Comparison of ENCODE assay signal across 26 cellular contexts in the genomic region with DNA sequence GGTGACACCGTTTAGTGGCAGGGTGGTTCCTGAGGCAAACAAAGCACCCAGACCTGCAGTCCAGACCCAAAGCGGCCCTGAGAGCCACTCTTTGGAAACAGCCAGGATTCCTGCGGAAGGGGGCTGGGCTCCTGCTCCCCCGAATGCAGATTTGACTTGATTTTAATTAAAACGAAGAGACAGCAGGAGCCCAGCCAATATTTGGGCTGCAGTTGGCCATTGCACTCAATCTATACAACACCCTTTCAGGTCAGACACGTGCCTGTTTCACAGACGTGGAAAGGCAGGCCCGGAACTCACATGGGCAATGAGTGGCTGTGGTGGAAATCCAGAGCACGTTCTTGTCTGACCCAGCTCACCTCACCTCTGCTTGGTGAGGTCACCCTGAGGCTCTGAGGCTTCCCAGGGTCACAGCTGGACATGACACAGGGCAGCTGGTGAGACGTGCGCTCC.
A peak's percentile ranks its signal among the peaks of the same experiment; 100 is the strongest.
DNase-seq lines count a peak whose midpoint lies in the region; ATAC-seq and TF ChIP-seq lines count a peak whose summit lies in the region.
"Had no signal": no experiment of that assay in that cellular context is flagged by ENCODE, and none has a peak within 500 bp of the region (broad histone marks: within the 10 kb centered on the region; RNA-seq: fewer than 3 reads in every experiment).

No MANE protein-coding gene starts in this region.

- H2BK120ac ChIP-seq in H9 (ENCODE audit: low read depth, low read length, poor library complexity, severe bottlenecking), result no peak overlapping the region

- H3K4me1 ChIP-seq in H9 (ENCODE audit: insufficient read depth, low read length) (peaks cover 8% of the 10 kb centered on the region; the same call in 1 of the 2 replicates), endodermal cell (ENCODE audit: control insufficient read depth, insufficient read depth, low read length) (no peaks in the 10 kb centered on the region)
- H3K4me1 ChIP-seq: right lobe of liver, thyroid gland had no signal

- H3K27ac ChIP-seq in H9 (ENCODE audit: insufficient read length, low read depth, low read length) (no peak overlapping the region), endodermal cell (ENCODE audit: low read depth, low read length) (no peak overlapping the region)
- H3K27ac ChIP-seq: right lobe of liver, thyroid gland had no signal

- DNase-seq in D341Med (ENCODE audit: low spot score) (peak; percentile 1), H9 (peak; percentile 31), endodermal cell (peak; percentile 49), neural crest cell (ENCODE audit: low read depth, low spot score) (no peak), NCI-H2029 (lab: John Stamatoyannopoulos, UW) (no peak)
- DNase-seq: ACHN; activated naive CD4-positive, alpha-beta T cell treated with anti-CD3 and anti-CD28 coated beads for 36 hours; CD4-positive, alpha-beta memory T cell; cerebellar nuclear complex; DMS 273 treated with DMSO at 0.1 percent for 48 hours; EL; foreskin melanocyte; left colon; NCI-H146; NCI-H510A; SK-N-SH; stimulated activated CD4-positive, alpha-beta T cell treated with anti-CD3 and anti-CD28 coated beads, Interleukin-4, amount 100 ng/mL, for 1 hour; thyroid gland had no signal

- peak overlapping the region; percentile 45 for H3K14ac ChIP-seq in H9 (ENCODE audit: insufficient read depth, low read length)

- no peak overlapping the region for H3K4ac ChIP-seq in H9 (ENCODE audit: low read depth, low read length)

- TF ChIP-seq CTCF in H9 (conservative IDR thresholded peaks at IDR 0.05) (no peak), endodermal cell (conservative IDR thresholded peaks at IDR 0.05) (no peak), neural crest cell (conservative IDR thresholded peaks at IDR 0.05) (no peak)

- H3K36me3 Mint-ChIP-seq in H9 (ENCODE audit: insufficient read depth in 1 of 3, low read depth in 3 of 3) (peaks cover 0 to 5% (median 5%) of the 10 kb centered on the region in 3 experiments; a peak in 4 of 7 replicates), endodermal cell (ENCODE audit: low read depth) (no peaks in the 10 kb centered on the region), neural crest cell (ENCODE audit: low read depth) (no peaks in the 10 kb centered on the region)
- H3K36me3 Mint-ChIP-seq: CD4-positive, alpha-beta memory T cell; memory B cell had no signal

- peak overlapping the region; percentile 32 for H3K4me2 ChIP-seq in H9 (ENCODE audit: insufficient read depth, insufficient read length, low read length)
- H3K4me2 ChIP-seq: SK-N-SH had no signal

- H3K18ac ChIP-seq in H9 (ENCODE audit: insufficient read length, low read depth, low read length), result peak overlapping the region; percentile 7

- no peak overlapping the region for H3K9ac ChIP-seq in H9 (ENCODE audit: extremely low read depth, insufficient read length, low read length)
- H3K9ac ChIP-seq in endodermal cell (ENCODE audit: extremely low read depth, low read length, poor library complexity, severe bottlenecking), result no peak overlapping the region
- H3K9ac ChIP-seq: SK-N-SH had no signal

- no peak overlapping the region for H2BK12ac ChIP-seq in H9 (ENCODE audit: insufficient read length, low read depth, low read length)

- H4K5ac ChIP-seq in H9 (ENCODE audit: insufficient read length, low read depth, low read length), result no peak overlapping the region

- H3K79me2 ChIP-seq in H9 (ENCODE audit: insufficient read depth, low read length), result no peaks in the 10 kb centered on the region

- no peak overlapping the region for H3K56ac ChIP-seq in H9 (ENCODE audit: insufficient read length, low read depth, low read length)

- H3T11ph ChIP-seq in H9 (ENCODE audit: low read length), result no peak overlapping the region

- H4K91ac ChIP-seq in H9 (ENCODE audit: insufficient read length, low read depth, low read length), result no peak overlapping the region

- H3K4me3 Mint-ChIP-seq in H9 (no peak overlapping the region; a peak in 1 of 5 replicates), endodermal cell (no peak overlapping the region), neural crest cell (no peak overlapping the region)
- H3K4me3 Mint-ChIP-seq: activated naive CD4-positive, alpha-beta T cell treated with anti-CD3 and anti-CD28 coated beads for 36 hours; B cell; brain; CD4-positive, alpha-beta memory T cell; memory B cell had no signal

- H3K9me3 ChIP-seq in H9 (ENCODE audit: control insufficient read depth, low read depth, low read length) (no peaks in the 10 kb centered on the region), endodermal cell (ENCODE audit: control insufficient read depth, low read length) (no peaks in the 10 kb centered on the region)
- H3K9me3 ChIP-seq: right lobe of liver, SK-N-SH, thyroid gland had no signal

- no peak overlapping the region for H4K8ac ChIP-seq in H9 (replicated peaks; ENCODE audit: insufficient read length, low read depth, low read length)

- no peak overlapping the region for H2BK5ac ChIP-seq in H9 (ENCODE audit: insufficient read length, low read length)

- H3K23me2 ChIP-seq in H9 (ENCODE audit: insufficient read length, low read depth, low read length, poor library complexity, severe bottlenecking), result peaks cover 2% of the 10 kb centered on the region

- ATAC-seq in GM18511 (IDR thresholded peaks at IDR 0.05; ENCODE audit: unreplicated experiment) (no peak), GM18907 (IDR thresholded peaks at IDR 0.05; ENCODE audit: unreplicated experiment) (no peak), HG03045 (IDR thresholded peaks at IDR 0.05; ENCODE audit: unreplicated experiment) (no peak)
- ATAC-seq: HCT116, left colon, right lobe of liver had no signal

- H3K9me3 Mint-ChIP-seq in H9 (peaks cover 8 to 11% of the 10 kb centered on the region in 2 experiments; a peak in 4 of 5 replicates), endodermal cell (peaks cover 10% of the 10 kb centered on the region), neural crest cell (no peaks in the 10 kb centered on the region)
- H3K9me3 Mint-ChIP-seq: activated naive CD4-positive, alpha-beta T cell treated with anti-CD3 and anti-CD28 coated beads for 36 hours; memory B cell had no signal

- no peaks in the 10 kb centered on the region for H3K36me3 ChIP-seq in endodermal cell (ENCODE audit: control insufficient read depth, insufficient read depth, low read length)
- H3K36me3 ChIP-seq: right lobe of liver, thyroid gland had no signal

- H3K27me3 ChIP-seq in H9 (ENCODE audit: insufficient read depth, low read length), result no peaks in the 10 kb centered on the region
- H3K27me3 ChIP-seq in endodermal cell (ENCODE audit: control insufficient read depth, insufficient read depth, low read length, poor library complexity, severe bottlenecking), result no peaks in the 10 kb centered on the region
- H3K27me3 ChIP-seq: right lobe of liver, thyroid gland had no signal

- WGBS in H9 (ENCODE audit: extremely low coverage, insufficient read length, low lambda C conversion rate), result no CpG with 5 or more reads among the region's 11 CpGs
- WGBS in endodermal cell (ENCODE audit: insufficient coverage in 1 of 2, insufficient read length in 1 of 2), 2 experiments, result 55 to 56% methylated on average over 10 to 11 of the region's 11 CpGs

- H3K27ac Mint-ChIP-seq in H9, result peak overlapping the region in 2 of 3 experiments; percentile 18 to 27; a peak in 1 of 7 replicates
- H3K27ac Mint-ChIP-seq in endodermal cell, result peak overlapping the region; percentile 58
- peak overlapping the region; percentile 19 for H3K27ac Mint-ChIP-seq in neural crest cell (ENCODE audit: unreplicated experiment)
- H3K27ac Mint-ChIP-seq: activated naive CD4-positive, alpha-beta T cell treated with anti-CD3 and anti-CD28 coated beads for 36 hours; B cell; brain; CD4-positive, alpha-beta memory T cell; memory B cell had no signal

- H3K23ac ChIP-seq in H9 (ENCODE audit: insufficient read length, low read depth, low read length), result no peak overlapping the region

- H2AFZ ChIP-seq in H9 (ENCODE audit: low read length), result no peak overlapping the region

- no peak overlapping the region for H2BK20ac ChIP-seq in H9 (ENCODE audit: low read depth, low read length, poor library complexity, severe bottlenecking)

- H3K27me3 Mint-ChIP-seq in H9 (ENCODE audit: low read depth) (peaks cover 12% of the 10 kb centered on the region), endodermal cell (ENCODE audit: insufficient read depth) (no peaks in the 10 kb centered on the region), neural crest cell (ENCODE audit: low read depth) (no peaks in the 10 kb centered on the region)

- H3K4me1 Mint-ChIP-seq in H9 (peaks cover 27 to 28% of the 10 kb centered on the region in 2 experiments), endodermal cell (peaks cover 2% of the 10 kb centered on the region), neural crest cell (peaks cover 3% of the 10 kb centered on the region)
- H3K4me1 Mint-ChIP-seq: B cell; brain; CD4-positive, alpha-beta memory T cell; memory B cell had no signal

- H3K79me1 ChIP-seq in H9 (ENCODE audit: insufficient read depth, low read depth, low read length, poor library complexity, severe bottlenecking), result no peaks in the 10 kb centered on the region

- H2AK5ac ChIP-seq in H9 (ENCODE audit: insufficient read length, low read length), result no peak overlapping the region

- no peak overlapping the region for H3K4me3 ChIP-seq in endodermal cell (ENCODE audit: low read length)
- H3K4me3 ChIP-seq: right lobe of liver, thyroid gland had no signal

- no peak overlapping the region for H2BK15ac ChIP-seq in H9 (ENCODE audit: low read depth, low read length)

- H4K20me1 ChIP-seq in H9 (ENCODE audit: control insufficient read depth, insufficient read depth, insufficient read length), result no peaks in the 10 kb centered on the region

Comparison
In these comparisons a context has a peak if more than half of its experiments do, and no peak if none do; other contexts are left out.
1. DNase-seq: peak in D341Med (single experiment), H9 (single experiment) and endodermal cell (single experiment); none in neural crest cell (single experiment) and NCI-H2029 (single experiment).
2. Peak in every context shown above with its lines, with median percentiles within 50 percentile points of each other: H3K27ac Mint-ChIP-seq.